19 cellular contexts compared by ENCODE assay signal in the genomic region with DNA sequence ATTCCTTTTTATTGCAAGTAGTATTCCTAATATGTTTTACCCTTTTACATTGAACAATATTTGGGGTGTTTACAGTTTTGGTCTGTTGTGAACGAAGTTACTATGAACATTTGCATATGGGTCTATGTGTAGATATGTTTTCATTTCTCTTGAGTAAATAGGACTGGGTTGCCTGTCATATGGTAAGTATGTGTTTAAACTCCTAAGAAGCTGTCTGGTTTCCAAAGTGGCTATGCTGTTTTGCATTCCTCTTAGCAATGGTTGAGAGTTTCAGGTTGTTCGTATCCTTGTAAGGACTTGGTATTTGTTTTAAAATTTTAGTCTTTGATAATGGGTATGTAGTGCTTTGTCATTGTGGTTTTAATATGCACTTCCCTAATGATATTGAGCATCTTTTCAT. TPM values are rescaled to one million over a fixed set of nuclear protein-coding genes. Genes with fewer than 3 reads are reported as not detected.
A peak's percentile ranks its signal among the peaks of the same experiment; 100 is the strongest.
DNase-seq lines count a peak whose midpoint lies in the region; ATAC-seq and TF ChIP-seq lines count a peak whose summit lies in the region.
"Had no signal": no experiment of that assay in that cellular context is flagged by ENCODE, and none has a peak within 500 bp of the region (broad histone marks: within the 10 kb centered on the region; RNA-seq: fewer than 3 reads in every experiment).

No MANE protein-coding gene starts in this region.

- no peak overlapping the region for H2AFZ ChIP-seq in mammary epithelial cell (ENCODE audit: low read depth, low read length)

- H3K9me3 ChIP-seq in mammary epithelial cell (replicated peaks; ENCODE audit: insufficient read depth, low read length): no peaks in the 10 kb centered on the region
- no peaks in the 10 kb centered on the region for H3K9me3 ChIP-seq in Panc1 (ENCODE audit: control insufficient read depth, insufficient read depth, low read depth, low read length)
- H3K9me3 ChIP-seq in thoracic aorta: no peaks in the 10 kb centered on the region
- H3K9me3 ChIP-seq: right lobe of liver had no signal

- in situ Hi-C loops in mammary epithelial cell (cut with MboI; ENCODE audit: low sequenced_read_pairs in 2 of 2) (loop anchor here in 1 of 2 donors (25.0 kb wide), 1 partner anchor 368 kb away; no protein-coding TSS in a partner anchor), Panc1 (cut with HindIII; ENCODE audit: low pct_unique_long_range_greater_than_20kb, low sequenced_read_pairs) (no loop called here)

- no peak overlapping the region for H3K4me2 ChIP-seq in mammary epithelial cell (ENCODE audit: insufficient read depth, low read depth, low read length)

- H3K4me1 ChIP-seq in mammary epithelial cell (ENCODE audit: insufficient read depth, low read length): peaks cover 5% of the 10 kb centered on the region
- H3K4me1 ChIP-seq in Panc1 (ENCODE audit: control insufficient read depth, insufficient read depth, low read length): peaks cover 8% of the 10 kb centered on the region; the same call in 1 of the 2 replicates
- H3K4me1 ChIP-seq in thoracic aorta (ENCODE audit: control insufficient read depth in 1 of 2, low read depth in 2 of 2): peaks cover 19 to 65% of the 10 kb centered on the region in 2 donors

- intact Hi-C loops in MCF 10A (cut with micrococcal nuclease) (no loop called here), mammary epithelial cell (cut with micrococcal nuclease) (no loop called here), Panc1 (cut with micrococcal nuclease; ENCODE audit: unreplicated experiment) (no loop called here)

- POLR2A ChIA-PET in MCF 10A (lab: Yijun Ruan, JAX): no interaction called here
- POLR2A ChIA-PET in Panc1 (lab: Charles Lee): no interaction called here

- dilution Hi-C loops in mammary epithelial cell (cut with HindIII; ENCODE audit: low sequenced_read_pairs): no loop called here

- no peak overlapping the region for H3K27ac ChIP-seq in mammary epithelial cell (ENCODE audit: insufficient read depth, low read depth, low read length)
- no peak overlapping the region for H3K27ac ChIP-seq in Panc1 (ENCODE audit: low read length)
- peak overlapping the region in 1 of 2 donors; percentile 27 for H3K27ac ChIP-seq in thoracic aorta
- H3K27ac ChIP-seq: right lobe of liver had no signal

- 0 out of 2 replicates have a peak, but pooled peaks have one; percentile 30 for ATAC-seq in Panc1
- no peak for ATAC-seq in thoracic aorta (ENCODE audit: insufficient number of reproducible peaks, low FRiP score, low read depth)
- ATAC-seq: left cardiac atrium, right lobe of liver had no signal

- no peak for TF ChIP-seq CTCF in MCF 10A (IDR thresholded peaks at IDR 0.05; ENCODE audit: unreplicated experiment)
- no peak for TF ChIP-seq CTCF in mammary epithelial cell (conservative IDR thresholded peaks at IDR 0.05 in 1 of 2, IDR thresholded peaks at IDR 0.05 in 1 of 2; ENCODE audit: extremely low read depth in 1 of 2, insufficient read depth in 1 of 2, low read depth in 1 of 2, low read length in 2 of 2)
- TF ChIP-seq CTCF in Panc1 (IDR thresholded peaks at IDR 0.05): no peak
- TF ChIP-seq CTCF in choroid plexus epithelial cell (conservative IDR thresholded peaks at IDR 0.05; ENCODE audit: low read depth, low read length): no peak
- TF ChIP-seq CTCF in thoracic aorta (IDR thresholded peaks at IDR 0.05): no peak

- H3K36me3 ChIP-seq in mammary epithelial cell (ENCODE audit: insufficient read depth, low read length): peaks cover 19% of the 10 kb centered on the region
- H3K36me3 ChIP-seq in Panc1 (ENCODE audit: control insufficient read depth, insufficient read depth, low read length): peaks cover 26% of the 10 kb centered on the region
- peaks cover 16% of the 10 kb centered on the region for H3K36me3 ChIP-seq in thoracic aorta

- H3K9ac ChIP-seq in mammary epithelial cell (ENCODE audit: insufficient read depth, low read length): no peak overlapping the region

- 84% methylated on average over 2 of the region's 2 CpGs for WGBS in mammary epithelial cell (ENCODE audit: low coverage, missing lambda C conversion rate)

- no peak overlapping the region for H3K4me3 Mint-ChIP-seq in MCF 10A (ENCODE audit: unreplicated experiment)

- no peak for DNase-seq in MCF 10A (ENCODE audit: unreplicated experiment)
- no peak for DNase-seq in mammary epithelial cell
- no peak for DNase-seq in Panc1 (ENCODE audit: low read depth, low spot score)
- DNase-seq in choroid plexus epithelial cell (ENCODE audit: low read depth): peak; percentile 52
- no peak for DNase-seq in thoracic aorta (ENCODE audit: low spot score)
- DNase-seq in COR-L47 (lab: John Stamatoyannopoulos, UW): no peak
- no peak for DNase-seq in NCI-H510A treated with DMSO at 0.1 percent for 48 hours (lab: John Stamatoyannopoulos, UW)
- no peak for DNase-seq in HCEC 1CT
- DNase-seq: aorta; DMS79 treated with DMSO at 0.1 percent for 48 hours; effector CD8-positive, alpha-beta T cell; head of caudate nucleus; left cardiac atrium; NCI-H2081 treated with DMSO at 0.1 percent for 48 hours; NK-92 treated with Interleukin-12 subunit alpha and Interleukin-12 subunit beta, amount 100 ng/mL, for 24 hours; right lobe of liver; SIG-M5; stimulated activated CD4-positive, alpha-beta T cell treated with anti-CD3 and anti-CD28 coated beads, Interleukin-2, amount 100 ng/mL, for 48 hours had no signal

- no peaks in the 10 kb centered on the region for H3K27me3 Mint-ChIP-seq in MCF 10A (ENCODE audit: insufficient read depth, unreplicated experiment)

- H3K27me3 ChIP-seq in mammary epithelial cell (ENCODE audit: insufficient read depth, low read length) (no peaks in the 10 kb centered on the region), Panc1 (ENCODE audit: control insufficient read depth, insufficient read depth, low read length) (no peaks in the 10 kb centered on the region), thoracic aorta (replicated peaks; ENCODE audit: insufficient read depth) (no peaks in the 10 kb centered on the region)
- H3K27me3 ChIP-seq: right lobe of liver had no signal

- BruUV-seq in MCF 10A (replicated peaks; lab: Mats Ljungman, UMichigan) (no TSS peak), mammary epithelial cell (replicated peaks; lab: Mats Ljungman, UMichigan) (no TSS peak), Panc1 (replicated peaks; lab: Mats Ljungman, UMichigan) (no TSS peak)

- no peaks in the 10 kb centered on the region for H4K20me1 ChIP-seq in mammary epithelial cell (ENCODE audit: insufficient read depth, low read length)

- peak overlapping the region; percentile 35 for H3K27ac Mint-ChIP-seq in MCF 10A (ENCODE audit: low read depth, unreplicated experiment)

- H3K4me3 ChIP-seq in mammary epithelial cell (replicated peaks in 1 of 3; ENCODE audit: insufficient read depth in 1 of 3, low read depth in 2 of 3, low read length in 3 of 3): no peak overlapping the region
- no peak overlapping the region for H3K4me3 ChIP-seq in Panc1 (ENCODE audit: low read depth in 2 of 2, low read length in 2 of 2)
- no peak overlapping the region for H3K4me3 ChIP-seq in choroid plexus epithelial cell (ENCODE audit: low read depth, low read length)
- peak overlapping the region; percentile 6 for H3K4me3 ChIP-seq in thoracic aorta
- H3K4me3 ChIP-seq: right lobe of liver had no signal

- CTCF ChIA-PET in MCF 10A (lab: Yijun Ruan, JAX) (no interaction called here), mammary epithelial cell (lab: Charles Lee; ENCODE audit: low non-redundant PET) (no interaction called here), Panc1 (lab: Charles Lee) (no interaction called here)

- H3K79me2 ChIP-seq in mammary epithelial cell (ENCODE audit: insufficient read depth, low read length): peaks cover 97% of the 10 kb centered on the region

- H3K4me1 Mint-ChIP-seq in MCF 10A (ENCODE audit: insufficient read depth, unreplicated experiment): peaks cover 31% of the 10 kb centered on the region

- peaks cover 7% of the 10 kb centered on the region for H3K9me3 Mint-ChIP-seq in MCF 10A (ENCODE audit: unreplicated experiment)
- H3K9me3 Mint-ChIP-seq: nephron had no signal

- H3K36me3 Mint-ChIP-seq in MCF 10A (ENCODE audit: insufficient read depth, unreplicated experiment): peaks cover 76% of the 10 kb centered on the region

RNA-seq across cellular contexts. Expression of gene METAP2, which starts 6.3 kb away (rescaled TPM):
- total RNA-seq in MCF 10A (2022) (91.5 and 122 TPM in 2 replicates), mammary epithelial cell (10 to 100 TPM; 42.0 to 89.8 TPM), Panc1 (2021; ENCODE audit: unreplicated experiment) (86.1 TPM), thoracic aorta (10 to 100 TPM; 24.5 to 87.6 TPM)
- 64.5 TPM for polyA plus RNA-seq in mammary epithelial cell
- 45.3 TPM for polyA minus RNA-seq in mammary epithelial cell
- polyA plus RNA-seq in Panc1 (2012; ENCODE audit: insufficient read length): 80.2 TPM
